ENCODE assay signal across 1 cellular context in the genomic region with DNA sequence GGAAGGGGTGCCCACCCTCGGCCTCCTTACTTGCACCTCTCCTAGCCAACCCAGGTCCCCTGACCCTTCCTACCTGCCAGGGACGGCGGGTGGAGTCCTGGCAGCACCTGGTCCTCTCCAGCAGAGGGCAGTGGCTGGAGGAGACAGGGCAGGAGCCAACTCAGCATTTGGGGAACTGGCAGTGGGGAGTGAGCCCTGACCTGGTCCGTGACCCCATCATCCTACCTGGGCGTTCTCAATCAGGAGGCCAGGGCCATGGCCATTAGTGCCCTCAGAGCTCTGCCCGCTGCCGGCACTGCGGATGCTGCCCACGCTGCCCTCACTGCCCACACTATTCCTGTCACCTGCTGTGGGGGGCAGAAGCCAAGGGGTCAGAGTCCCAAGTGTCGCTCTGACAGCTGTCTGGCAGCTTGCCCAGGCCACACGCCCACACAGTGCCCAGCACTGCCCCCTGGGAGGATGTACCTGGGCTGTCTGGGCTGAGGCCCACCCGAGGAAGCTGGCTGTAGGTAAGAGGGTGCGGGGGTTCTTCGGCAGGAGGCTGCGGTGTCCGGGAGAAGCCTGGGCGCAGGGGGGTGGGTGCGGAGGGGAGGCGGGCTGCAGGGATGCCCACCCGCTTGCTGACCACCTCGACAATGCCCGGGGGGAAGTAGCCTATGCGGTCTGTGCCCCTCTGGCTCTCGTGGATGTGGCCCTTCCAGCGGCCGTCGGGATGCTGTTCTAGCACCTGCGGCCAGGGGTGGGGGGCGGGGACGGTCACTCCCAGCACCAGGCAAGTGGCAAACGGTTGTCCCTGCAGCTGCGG.
TF ChIP-seq lines count a peak whose summit lies in the region.

No MANE protein-coding gene starts in this region.

TF ChIP-seq in HepG2, 621 proteins besides CTCF, POLR2A, EP300 and RAD21 (continued from another document and continues in another):
- TF ChIP-seq, protein P1, sequence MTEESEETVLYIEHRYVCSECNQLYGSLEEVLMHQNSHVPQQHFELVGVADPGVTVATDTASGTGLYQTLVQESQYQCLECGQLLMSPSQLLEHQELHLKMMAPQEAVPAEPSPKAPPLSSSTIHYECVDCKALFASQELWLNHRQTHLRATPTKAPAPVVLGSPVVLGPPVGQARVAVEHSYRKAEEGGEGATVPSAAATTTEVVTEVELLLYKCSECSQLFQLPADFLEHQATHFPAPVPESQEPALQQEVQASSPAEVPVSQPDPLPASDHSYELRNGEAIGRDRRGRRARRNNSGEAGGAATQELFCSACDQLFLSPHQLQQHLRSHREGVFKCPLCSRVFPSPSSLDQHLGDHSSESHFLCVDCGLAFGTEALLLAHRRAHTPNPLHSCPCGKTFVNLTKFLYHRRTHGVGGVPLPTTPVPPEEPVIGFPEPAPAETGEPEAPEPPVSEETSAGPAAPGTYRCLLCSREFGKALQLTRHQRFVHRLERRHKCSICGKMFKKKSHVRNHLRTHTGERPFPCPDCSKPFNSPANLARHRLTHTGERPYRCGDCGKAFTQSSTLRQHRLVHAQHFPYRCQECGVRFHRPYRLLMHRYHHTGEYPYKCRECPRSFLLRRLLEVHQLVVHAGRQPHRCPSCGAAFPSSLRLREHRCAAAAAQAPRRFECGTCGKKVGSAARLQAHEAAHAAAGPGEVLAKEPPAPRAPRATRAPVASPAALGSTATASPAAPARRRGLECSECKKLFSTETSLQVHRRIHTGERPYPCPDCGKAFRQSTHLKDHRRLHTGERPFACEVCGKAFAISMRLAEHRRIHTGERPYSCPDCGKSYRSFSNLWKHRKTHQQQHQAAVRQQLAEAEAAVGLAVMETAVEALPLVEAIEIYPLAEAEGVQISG (CRISPR knock-in tag; IDR thresholded peaks at IDR 0.05): 0 out of 2 replicates have a peak, but pooled peaks have one; percentile 16
- TF ChIP-seq ZSCAN22 (CRISPR knock-in tag; IDR thresholded peaks at IDR 0.05) (no peak), ZNF441 (CRISPR knock-in tag; IDR thresholded peaks at IDR 0.05; ENCODE audit: borderline replicate concordance) (no peak), RXRA (CRISPR knock-in tag; IDR thresholded peaks at IDR 0.05) (peak; percentile 44; the same call in 1 of the 2 replicates), SP5 (CRISPR knock-in tag; IDR thresholded peaks at IDR 0.05; ENCODE audit: borderline replicate concordance, low read depth) (peak; percentile 35; the same call in 1 of the 2 replicates), EZH2 (conservative IDR thresholded peaks at IDR 0.05; ENCODE audit: low read depth, low read length) (no peak), ZFYVE20 (CRISPR knock-in tag; IDR thresholded peaks at IDR 0.05; ENCODE audit: borderline replicate concordance, low read depth) (no peak), TMF1 (CRISPR knock-in tag; IDR thresholded peaks at IDR 0.05; ENCODE audit: low read depth) (no peak), ZNF580 (CRISPR knock-in tag; IDR thresholded peaks at IDR 0.05; ENCODE audit: borderline replicate concordance, low read depth) (peak; percentile 70; the same call in 1 of the 2 replicates), RAD51 (IDR thresholded peaks at IDR 0.05; ENCODE audit: borderline replicate concordance) (no peak), ZNF841 (CRISPR knock-in tag; IDR thresholded peaks at IDR 0.05; ENCODE audit: borderline replicate concordance) (no peak), RFX3 (CRISPR knock-in tag; IDR thresholded peaks at IDR 0.05) (no peak), FOXA3 (CRISPR knock-in tag; IDR thresholded peaks at IDR 0.05) (no peak), EEA1 (CRISPR knock-in tag; IDR thresholded peaks at IDR 0.05; ENCODE audit: borderline replicate concordance) (0 out of 2 replicates have a peak, but pooled peaks have one; percentile 66), CEBPB (IDR thresholded peaks at IDR 0.05; ENCODE audit: borderline replicate concordance, low read depth, low read length) (no peak), HMG20B (CRISPR knock-in tag; conservative IDR thresholded peaks at IDR 0.05) (no peak), KDM5A (IDR thresholded peaks at IDR 0.05; ENCODE audit: borderline replicate concordance, low read length) (no peak), FOXK2 (IDR thresholded peaks at IDR 0.05) (no peak), ZFP1 (CRISPR knock-in tag; IDR thresholded peaks at IDR 0.05) (no peak), MLX (CRISPR knock-in tag; IDR thresholded peaks at IDR 0.05) (no peak), ATF7 (IDR thresholded peaks at IDR 0.05) (no peak), ATF7 (CRISPR knock-in tag; IDR thresholded peaks at IDR 0.05) (no peak), SIN3B (IDR thresholded peaks at IDR 0.05; ENCODE audit: low read length) (no peak), HOXA3 (CRISPR knock-in tag; IDR thresholded peaks at IDR 0.05) (peak; percentile 21; the same call in 1 of the 2 replicates), MYC (CRISPR knock-in tag; IDR thresholded peaks at IDR 0.05; ENCODE audit: borderline replicate concordance) (peak; percentile 50; the same call in 1 of the 2 replicates), ISX (CRISPR knock-in tag; conservative IDR thresholded peaks at IDR 0.05) (no peak), HDAC2 (CRISPR knock-in tag; IDR thresholded peaks at IDR 0.05) (peak; percentile 46; the same call in 1 of the 2 replicates)
- TF ChIP-seq, protein P2, sequence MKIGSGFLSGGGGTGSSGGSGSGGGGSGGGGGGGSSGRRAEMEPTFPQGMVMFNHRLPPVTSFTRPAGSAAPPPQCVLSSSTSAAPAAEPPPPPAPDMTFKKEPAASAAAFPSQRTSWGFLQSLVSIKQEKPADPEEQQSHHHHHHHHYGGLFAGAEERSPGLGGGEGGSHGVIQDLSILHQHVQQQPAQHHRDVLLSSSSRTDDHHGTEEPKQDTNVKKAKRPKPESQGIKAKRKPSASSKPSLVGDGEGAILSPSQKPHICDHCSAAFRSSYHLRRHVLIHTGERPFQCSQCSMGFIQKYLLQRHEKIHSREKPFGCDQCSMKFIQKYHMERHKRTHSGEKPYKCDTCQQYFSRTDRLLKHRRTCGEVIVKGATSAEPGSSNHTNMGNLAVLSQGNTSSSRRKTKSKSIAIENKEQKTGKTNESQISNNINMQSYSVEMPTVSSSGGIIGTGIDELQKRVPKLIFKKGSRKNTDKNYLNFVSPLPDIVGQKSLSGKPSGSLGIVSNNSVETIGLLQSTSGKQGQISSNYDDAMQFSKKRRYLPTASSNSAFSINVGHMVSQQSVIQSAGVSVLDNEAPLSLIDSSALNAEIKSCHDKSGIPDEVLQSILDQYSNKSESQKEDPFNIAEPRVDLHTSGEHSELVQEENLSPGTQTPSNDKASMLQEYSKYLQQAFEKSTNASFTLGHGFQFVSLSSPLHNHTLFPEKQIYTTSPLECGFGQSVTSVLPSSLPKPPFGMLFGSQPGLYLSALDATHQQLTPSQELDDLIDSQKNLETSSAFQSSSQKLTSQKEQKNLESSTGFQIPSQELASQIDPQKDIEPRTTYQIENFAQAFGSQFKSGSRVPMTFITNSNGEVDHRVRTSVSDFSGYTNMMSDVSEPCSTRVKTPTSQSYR (CRISPR knock-in tag; IDR thresholded peaks at IDR 0.05; ENCODE audit: borderline replicate concordance): no peak
- TF ChIP-seq, protein P3, sequence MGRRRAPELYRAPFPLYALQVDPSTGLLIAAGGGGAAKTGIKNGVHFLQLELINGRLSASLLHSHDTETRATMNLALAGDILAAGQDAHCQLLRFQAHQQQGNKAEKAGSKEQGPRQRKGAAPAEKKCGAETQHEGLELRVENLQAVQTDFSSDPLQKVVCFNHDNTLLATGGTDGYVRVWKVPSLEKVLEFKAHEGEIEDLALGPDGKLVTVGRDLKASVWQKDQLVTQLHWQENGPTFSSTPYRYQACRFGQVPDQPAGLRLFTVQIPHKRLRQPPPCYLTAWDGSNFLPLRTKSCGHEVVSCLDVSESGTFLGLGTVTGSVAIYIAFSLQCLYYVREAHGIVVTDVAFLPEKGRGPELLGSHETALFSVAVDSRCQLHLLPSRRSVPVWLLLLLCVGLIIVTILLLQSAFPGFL (CRISPR knock-in tag; IDR thresholded peaks at IDR 0.05): no peak
- TF ChIP-seq, protein P4, sequence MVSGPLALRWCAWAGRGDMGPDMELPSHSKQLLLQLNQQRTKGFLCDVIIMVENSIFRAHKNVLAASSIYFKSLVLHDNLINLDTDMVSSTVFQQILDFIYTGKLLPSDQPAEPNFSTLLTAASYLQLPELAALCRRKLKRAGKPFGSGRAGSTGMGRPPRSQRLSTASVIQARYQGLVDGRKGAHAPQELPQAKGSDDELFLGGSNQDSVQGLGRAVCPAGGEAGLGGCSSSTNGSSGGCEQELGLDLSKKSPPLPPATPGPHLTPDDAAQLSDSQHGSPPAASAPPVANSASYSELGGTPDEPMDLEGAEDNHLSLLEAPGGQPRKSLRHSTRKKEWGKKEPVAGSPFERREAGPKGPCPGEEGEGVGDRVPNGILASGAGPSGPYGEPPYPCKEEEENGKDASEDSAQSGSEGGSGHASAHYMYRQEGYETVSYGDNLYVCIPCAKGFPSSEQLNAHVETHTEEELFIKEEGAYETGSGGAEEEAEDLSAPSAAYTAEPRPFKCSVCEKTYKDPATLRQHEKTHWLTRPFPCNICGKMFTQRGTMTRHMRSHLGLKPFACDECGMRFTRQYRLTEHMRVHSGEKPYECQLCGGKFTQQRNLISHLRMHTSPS (CRISPR knock-in tag; IDR thresholded peaks at IDR 0.05; ENCODE audit: low read depth): peak; percentile 97
- TF ChIP-seq, protein P5, sequence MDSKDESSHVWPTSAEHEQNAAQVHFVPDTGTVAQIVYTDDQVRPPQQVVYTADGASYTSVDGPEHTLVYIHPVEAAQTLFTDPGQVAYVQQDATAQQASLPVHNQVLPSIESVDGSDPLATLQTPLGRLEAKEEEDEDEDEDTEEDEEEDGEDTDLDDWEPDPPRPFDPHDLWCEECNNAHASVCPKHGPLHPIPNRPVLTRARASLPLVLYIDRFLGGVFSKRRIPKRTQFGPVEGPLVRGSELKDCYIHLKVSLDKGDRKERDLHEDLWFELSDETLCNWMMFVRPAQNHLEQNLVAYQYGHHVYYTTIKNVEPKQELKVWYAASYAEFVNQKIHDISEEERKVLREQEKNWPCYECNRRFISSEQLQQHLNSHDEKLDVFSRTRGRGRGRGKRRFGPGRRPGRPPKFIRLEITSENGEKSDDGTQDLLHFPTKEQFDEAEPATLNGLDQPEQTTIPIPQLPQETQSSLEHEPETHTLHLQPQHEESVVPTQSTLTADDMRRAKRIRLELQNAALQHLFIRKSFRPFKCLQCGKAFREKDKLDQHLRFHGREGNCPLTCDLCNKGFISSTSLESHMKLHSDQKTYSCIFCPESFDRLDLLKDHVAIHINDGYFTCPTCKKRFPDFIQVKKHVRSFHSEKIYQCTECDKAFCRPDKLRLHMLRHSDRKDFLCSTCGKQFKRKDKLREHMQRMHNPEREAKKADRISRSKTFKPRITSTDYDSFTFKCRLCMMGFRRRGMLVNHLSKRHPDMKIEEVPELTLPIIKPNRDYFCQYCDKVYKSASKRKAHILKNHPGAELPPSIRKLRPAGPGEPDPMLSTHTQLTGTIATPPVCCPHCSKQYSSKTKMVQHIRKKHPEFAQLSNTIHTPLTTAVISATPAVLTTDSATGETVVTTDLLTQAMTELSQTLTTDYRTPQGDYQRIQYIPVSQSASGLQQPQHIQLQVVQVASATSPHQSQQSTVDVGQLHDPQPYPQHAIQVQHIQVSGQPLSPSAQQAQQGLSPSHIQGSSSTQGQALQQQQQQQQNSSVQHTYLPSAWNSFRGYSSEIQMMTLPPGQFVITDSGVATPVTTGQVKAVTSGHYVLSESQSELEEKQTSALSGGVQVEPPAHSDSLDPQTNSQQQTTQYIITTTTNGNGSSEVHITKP (CRISPR knock-in tag; IDR thresholded peaks at IDR 0.05; ENCODE audit: low read depth): no peak
- TF ChIP-seq, protein P6, sequence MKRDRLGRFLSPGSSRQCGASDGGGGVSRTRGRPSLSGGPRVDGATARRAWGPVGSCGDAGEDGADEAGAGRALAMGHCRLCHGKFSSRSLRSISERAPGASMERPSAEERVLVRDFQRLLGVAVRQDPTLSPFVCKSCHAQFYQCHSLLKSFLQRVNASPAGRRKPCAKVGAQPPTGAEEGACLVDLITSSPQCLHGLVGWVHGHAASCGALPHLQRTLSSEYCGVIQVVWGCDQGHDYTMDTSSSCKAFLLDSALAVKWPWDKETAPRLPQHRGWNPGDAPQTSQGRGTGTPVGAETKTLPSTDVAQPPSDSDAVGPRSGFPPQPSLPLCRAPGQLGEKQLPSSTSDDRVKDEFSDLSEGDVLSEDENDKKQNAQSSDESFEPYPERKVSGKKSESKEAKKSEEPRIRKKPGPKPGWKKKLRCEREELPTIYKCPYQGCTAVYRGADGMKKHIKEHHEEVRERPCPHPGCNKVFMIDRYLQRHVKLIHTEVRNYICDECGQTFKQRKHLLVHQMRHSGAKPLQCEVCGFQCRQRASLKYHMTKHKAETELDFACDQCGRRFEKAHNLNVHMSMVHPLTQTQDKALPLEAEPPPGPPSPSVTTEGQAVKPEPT (CRISPR knock-in tag; IDR thresholded peaks at IDR 0.05; ENCODE audit: low read depth): no peak
- TF ChIP-seq, protein P7, sequence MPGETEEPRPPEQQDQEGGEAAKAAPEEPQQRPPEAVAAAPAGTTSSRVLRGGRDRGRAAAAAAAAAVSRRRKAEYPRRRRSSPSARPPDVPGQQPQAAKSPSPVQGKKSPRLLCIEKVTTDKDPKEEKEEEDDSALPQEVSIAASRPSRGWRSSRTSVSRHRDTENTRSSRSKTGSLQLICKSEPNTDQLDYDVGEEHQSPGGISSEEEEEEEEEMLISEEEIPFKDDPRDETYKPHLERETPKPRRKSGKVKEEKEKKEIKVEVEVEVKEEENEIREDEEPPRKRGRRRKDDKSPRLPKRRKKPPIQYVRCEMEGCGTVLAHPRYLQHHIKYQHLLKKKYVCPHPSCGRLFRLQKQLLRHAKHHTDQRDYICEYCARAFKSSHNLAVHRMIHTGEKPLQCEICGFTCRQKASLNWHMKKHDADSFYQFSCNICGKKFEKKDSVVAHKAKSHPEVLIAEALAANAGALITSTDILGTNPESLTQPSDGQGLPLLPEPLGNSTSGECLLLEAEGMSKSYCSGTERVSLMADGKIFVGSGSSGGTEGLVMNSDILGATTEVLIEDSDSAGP (CRISPR knock-in tag; IDR thresholded peaks at IDR 0.05; ENCODE audit: borderline replicate concordance): peak; percentile 70; the same call in 1 of the 2 replicates
- TF ChIP-seq, protein P8, sequence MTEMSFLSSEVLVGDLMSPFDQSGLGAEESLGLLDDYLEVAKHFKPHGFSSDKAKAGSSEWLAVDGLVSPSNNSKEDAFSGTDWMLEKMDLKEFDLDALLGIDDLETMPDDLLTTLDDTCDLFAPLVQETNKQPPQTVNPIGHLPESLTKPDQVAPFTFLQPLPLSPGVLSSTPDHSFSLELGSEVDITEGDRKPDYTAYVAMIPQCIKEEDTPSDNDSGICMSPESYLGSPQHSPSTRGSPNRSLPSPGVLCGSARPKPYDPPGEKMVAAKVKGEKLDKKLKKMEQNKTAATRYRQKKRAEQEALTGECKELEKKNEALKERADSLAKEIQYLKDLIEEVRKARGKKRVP (CRISPR knock-in tag; IDR thresholded peaks at IDR 0.05): no peak
